In the genomic region with DNA sequence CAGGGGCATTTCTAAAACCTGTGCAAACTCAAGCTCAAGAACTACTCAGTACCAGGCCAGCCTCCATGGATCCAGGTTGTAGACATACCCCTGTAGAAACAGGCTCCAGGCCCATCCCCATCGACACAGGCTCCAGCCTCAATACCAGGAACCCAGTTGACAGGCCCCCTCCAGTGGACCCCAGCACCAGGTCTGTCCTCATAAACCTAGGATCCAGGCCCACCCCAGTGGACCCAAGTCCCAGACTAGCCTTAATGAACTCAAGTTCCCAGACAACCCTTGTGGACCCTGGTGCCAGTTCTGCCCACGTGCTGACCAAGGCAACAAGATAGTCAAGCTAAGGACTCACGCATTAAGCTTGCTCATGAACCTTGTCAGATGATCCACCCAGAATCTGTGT, we compare ENCODE assay signal across 9 cellular contexts.
"Had no signal": no experiment of that assay in that cellular context is flagged by ENCODE, and none has a peak within 500 bp of the region (broad histone marks: within the 10 kb centered on the region; RNA-seq: fewer than 3 reads in every experiment).

No MANE protein-coding gene starts in this region.

- DNase-seq: GM23248, GOT3, H7, H9, HCEC 1CT, HFFc6 had no signal

- H3K9me3 ChIP-seq: HAP-1 had no signal

- H3K27ac Mint-ChIP-seq: GM23338, H9, HFFc6 had no signal

- H3K36me3 ChIP-seq: HAP-1 had no signal

- H3K4me3 Mint-ChIP-seq: GM23338, H9, HFFc6 had no signal

- H3K4me3 ChIP-seq: GM23248, GM23338, HAP-1 had no signal

- H3K27ac ChIP-seq: GM23248 had no signal

- H3K4me1 Mint-ChIP-seq: GM23338, H9 had no signal

- ATAC-seq: GM23338, HCT116 had no signal

- H3K4me1 ChIP-seq: HAP-1 had no signal

- H3K9me3 Mint-ChIP-seq: GM23338, H9 had no signal
